1 cellular context compared by ENCODE assay signal in genomic region chr18:80219488-80219887, GRCh38. TPM values are rescaled to one million over a fixed set of nuclear protein-coding genes. Genes with fewer than 3 reads are reported as not detected.
"Had no signal": no experiment of that assay in that cellular context is flagged by ENCODE, and none has a peak within 500 bp of the region (broad histone marks: within the 10 kb centered on the region; RNA-seq: fewer than 3 reads in every experiment).

No MANE protein-coding gene starts in this region.

RNA-seq across cellular contexts. Expression of gene PARD6G, which starts 27.8 kb away (rescaled TPM):
- polyA plus RNA-seq: IgD-negative memory B cell had no signal
